ENCODE assay signal across 16 cellular contexts in the genomic region with DNA sequence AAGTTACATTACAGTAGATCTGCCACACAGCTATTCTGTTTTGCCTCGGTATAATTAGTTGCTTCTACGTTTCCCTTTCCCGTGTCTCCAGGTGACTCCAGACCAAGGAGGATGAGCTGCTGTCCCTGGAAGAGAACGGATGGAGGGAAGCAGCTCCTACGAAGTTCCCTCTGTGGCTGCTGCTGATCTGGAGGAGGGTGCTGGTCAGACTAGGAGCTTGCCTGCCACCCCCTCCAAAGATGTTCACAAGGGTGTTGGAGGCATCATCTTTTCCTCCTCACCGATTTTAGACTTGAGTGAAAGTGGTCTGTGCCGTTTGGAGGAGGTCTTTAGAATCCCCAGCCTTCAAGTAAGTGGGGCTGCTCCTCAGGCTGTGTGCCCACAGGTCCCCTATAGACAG. TPM values are rescaled to one million over a fixed set of nuclear protein-coding genes. Genes with fewer than 3 reads are reported as not detected.
DNase-seq lines count a peak whose midpoint lies in the region; ATAC-seq and TF ChIP-seq lines count a peak whose summit lies in the region.
"Had no signal": no experiment of that assay in that cellular context is flagged by ENCODE, and none has a peak within 500 bp of the region (broad histone marks: within the 10 kb centered on the region; RNA-seq: fewer than 3 reads in every experiment).

No MANE protein-coding gene starts in this region.

- TF ChIP-seq CTCF in LNCaP clone FGC (IDR thresholded peaks at IDR 0.05; ENCODE audit: control insufficient read depth, extremely low read depth, insufficient read depth) (no peak), progenitor cell of endocrine pancreas (IDR thresholded peaks at IDR 0.05; ENCODE audit: unreplicated experiment) (no peak)

- POLR2A ChIA-PET in activated CD4-positive, alpha-beta T cell treated with anti-CD3 and anti-CD28 coated beads, Interleukin-2, amount 10 ng/mL, durations not matched to agents 7 days and 5 days (lab: Charles Lee): no interaction called here

- no peaks in the 10 kb centered on the region for H3K9me3 Mint-ChIP-seq in activated CD4-positive, alpha-beta T cell treated with anti-CD3 and anti-CD28 coated beads, Interleukin-2, amount 10 ng/mL, durations not matched to agents 7 days and 5 days
- no peaks in the 10 kb centered on the region for H3K9me3 Mint-ChIP-seq in central memory CD8-positive, alpha-beta T cell
- H3K9me3 Mint-ChIP-seq in progenitor cell of endocrine pancreas (ENCODE audit: low read depth): no peaks in the 10 kb centered on the region

- peaks cover 21% of the 10 kb centered on the region for H3K36me3 Mint-ChIP-seq in activated CD4-positive, alpha-beta T cell treated with anti-CD3 and anti-CD28 coated beads, Interleukin-2, amount 10 ng/mL, durations not matched to agents 7 days and 5 days (ENCODE audit: low read depth)
- H3K36me3 Mint-ChIP-seq in central memory CD8-positive, alpha-beta T cell (ENCODE audit: insufficient read depth): peaks cover 19% of the 10 kb centered on the region
- peaks cover 5% of the 10 kb centered on the region for H3K36me3 Mint-ChIP-seq in progenitor cell of endocrine pancreas (ENCODE audit: insufficient read depth)

- CTCF ChIA-PET in activated CD4-positive, alpha-beta T cell treated with anti-CD3 and anti-CD28 coated beads, Interleukin-2, amount 10 ng/mL, durations not matched to agents 7 days and 5 days (lab: Charles Lee): interaction anchor here (1.2 kb wide), 1 partner anchor 28 kb away, joined by 3 read pairs; no protein-coding TSS in a partner anchor

- H3K4me3 ChIP-seq in LNCaP clone FGC (ENCODE audit: low read depth, low read length): peak overlapping the region; percentile 89

- ATAC-seq in central memory CD8-positive, alpha-beta T cell (replicated peaks; ENCODE audit: extremely low read depth, poor library complexity, severe bottlenecking): no peak
- ATAC-seq in HG03135 (IDR thresholded peaks at IDR 0.05; ENCODE audit: unreplicated experiment) (no peak), GM18498 (IDR thresholded peaks at IDR 0.05; ENCODE audit: unreplicated experiment) (no peak)
- ATAC-seq: HepG2, lower lobe of right lung had no signal

- H3K4me1 Mint-ChIP-seq in activated CD4-positive, alpha-beta T cell treated with anti-CD3 and anti-CD28 coated beads, Interleukin-2, amount 10 ng/mL, durations not matched to agents 7 days and 5 days: peaks cover 52% of the 10 kb centered on the region
- H3K4me1 Mint-ChIP-seq in central memory CD8-positive, alpha-beta T cell: peaks cover 55% of the 10 kb centered on the region
- peaks cover 40% of the 10 kb centered on the region for H3K4me1 Mint-ChIP-seq in progenitor cell of endocrine pancreas (ENCODE audit: low read depth)

- H3K27me3 Mint-ChIP-seq in activated CD4-positive, alpha-beta T cell treated with anti-CD3 and anti-CD28 coated beads, Interleukin-2, amount 10 ng/mL, durations not matched to agents 7 days and 5 days: no peaks in the 10 kb centered on the region
- H3K27me3 Mint-ChIP-seq in central memory CD8-positive, alpha-beta T cell: no peaks in the 10 kb centered on the region
- no peaks in the 10 kb centered on the region for H3K27me3 Mint-ChIP-seq in progenitor cell of endocrine pancreas

- DNase-seq in activated CD4-positive, alpha-beta T cell treated with anti-CD3 and anti-CD28 coated beads, Interleukin-2, amount 10 ng/mL, durations not matched to agents 7 days and 5 days: no peak
- no peak for DNase-seq in activated CD4-positive, alpha-beta T cell treated with anti-CD3 and anti-CD28 coated beads for 4 hours
- no peak for DNase-seq in LNCaP clone FGC (ENCODE audit: low read depth)
- DNase-seq in central memory CD8-positive, alpha-beta T cell (ENCODE audit: low spot score in 2 of 2): no peak
- no peak for DNase-seq in progenitor cell of endocrine pancreas (ENCODE audit: low spot score, unreplicated experiment)
- no peak for DNase-seq in mucosa of gallbladder (ENCODE audit: low spot score)
- DNase-seq: ACHN; activated CD8-positive, alpha-beta memory T cell treated with anti-CD3 and anti-CD28 coated beads for 24 hours; DMS153; lower lobe of right lung; NCI-H1417 treated with DMSO at 0.1 percent for 48 hours; NCI-H524; stimulated activated CD4-positive, alpha-beta T cell treated with anti-CD3 and anti-CD28 coated beads, Interleukin-12 subunit alpha, Interleukin-12 subunit beta, amount 100 ng/mL, for 4 hours had no signal

- no peak overlapping the region for H3K27ac Mint-ChIP-seq in activated CD4-positive, alpha-beta T cell treated with anti-CD3 and anti-CD28 coated beads, Interleukin-2, amount 10 ng/mL, durations not matched to agents 7 days and 5 days
- H3K27ac Mint-ChIP-seq in central memory CD8-positive, alpha-beta T cell (ENCODE audit: low read depth): no peak overlapping the region
- H3K27ac Mint-ChIP-seq in progenitor cell of endocrine pancreas: peak overlapping the region; percentile 59

- peak overlapping the region; percentile 89 for H3K4me3 Mint-ChIP-seq in activated CD4-positive, alpha-beta T cell treated with anti-CD3 and anti-CD28 coated beads, Interleukin-2, amount 10 ng/mL, durations not matched to agents 7 days and 5 days
- H3K4me3 Mint-ChIP-seq in central memory CD8-positive, alpha-beta T cell: peak overlapping the region; percentile 92
- peak overlapping the region; percentile 91 for H3K4me3 Mint-ChIP-seq in progenitor cell of endocrine pancreas (ENCODE audit: low read depth)

RNA-seq across cellular contexts. Expression of gene LRRC27, which starts 1.4 kb away (rescaled TPM):
- total RNA-seq in activated CD4-positive, alpha-beta T cell treated with anti-CD3 and anti-CD28 coated beads, Interleukin-2, amount 10 ng/mL, durations not matched to agents 7 days and 5 days: 1 to 10 TPM; 4.4 to 6.1 TPM
- total RNA-seq in progenitor cell of endocrine pancreas (21.7 and 22.1 TPM in 2 replicates), mucosa of gallbladder (12.4 TPM)

RNA-seq across cellular contexts. Expression of gene STK32C, which starts 25.6 kb away (rescaled TPM):
- total RNA-seq in activated CD4-positive, alpha-beta T cell treated with anti-CD3 and anti-CD28 coated beads, Interleukin-2, amount 10 ng/mL, durations not matched to agents 7 days and 5 days: 10 to 100 TPM; 11.1 to 15.2 TPM
- total RNA-seq in progenitor cell of endocrine pancreas (8.4 and 10.0 TPM in 2 replicates), mucosa of gallbladder (23.8 TPM)
